Comparison of ENCODE assay signal across 17 cellular contexts in the genomic region with DNA sequence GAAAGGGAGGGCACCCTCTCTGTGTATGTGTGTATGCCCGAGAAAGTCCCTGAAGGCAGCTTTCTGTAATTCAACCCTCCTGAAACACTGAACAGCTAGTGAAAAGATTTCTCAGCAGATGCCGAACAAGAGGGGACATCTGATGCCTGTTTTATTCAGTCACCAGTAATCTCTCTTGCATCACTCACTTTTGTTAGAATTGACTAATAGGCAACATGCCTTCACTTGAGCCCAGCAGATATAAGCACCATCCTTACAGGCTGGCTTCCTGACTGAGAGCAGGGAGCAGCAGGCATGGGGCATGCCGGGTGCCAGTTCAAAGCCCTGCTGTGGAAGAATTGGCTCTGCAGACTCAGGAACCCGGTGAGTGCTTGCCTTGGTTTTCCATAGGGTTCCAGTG.
DNase-seq lines count a peak whose midpoint lies in the region; ATAC-seq and TF ChIP-seq lines count a peak whose summit lies in the region.
"Had no signal": no experiment of that assay in that cellular context is flagged by ENCODE, and none has a peak within 500 bp of the region (broad histone marks: within the 10 kb centered on the region; RNA-seq: fewer than 3 reads in every experiment).

A gene with protein sequence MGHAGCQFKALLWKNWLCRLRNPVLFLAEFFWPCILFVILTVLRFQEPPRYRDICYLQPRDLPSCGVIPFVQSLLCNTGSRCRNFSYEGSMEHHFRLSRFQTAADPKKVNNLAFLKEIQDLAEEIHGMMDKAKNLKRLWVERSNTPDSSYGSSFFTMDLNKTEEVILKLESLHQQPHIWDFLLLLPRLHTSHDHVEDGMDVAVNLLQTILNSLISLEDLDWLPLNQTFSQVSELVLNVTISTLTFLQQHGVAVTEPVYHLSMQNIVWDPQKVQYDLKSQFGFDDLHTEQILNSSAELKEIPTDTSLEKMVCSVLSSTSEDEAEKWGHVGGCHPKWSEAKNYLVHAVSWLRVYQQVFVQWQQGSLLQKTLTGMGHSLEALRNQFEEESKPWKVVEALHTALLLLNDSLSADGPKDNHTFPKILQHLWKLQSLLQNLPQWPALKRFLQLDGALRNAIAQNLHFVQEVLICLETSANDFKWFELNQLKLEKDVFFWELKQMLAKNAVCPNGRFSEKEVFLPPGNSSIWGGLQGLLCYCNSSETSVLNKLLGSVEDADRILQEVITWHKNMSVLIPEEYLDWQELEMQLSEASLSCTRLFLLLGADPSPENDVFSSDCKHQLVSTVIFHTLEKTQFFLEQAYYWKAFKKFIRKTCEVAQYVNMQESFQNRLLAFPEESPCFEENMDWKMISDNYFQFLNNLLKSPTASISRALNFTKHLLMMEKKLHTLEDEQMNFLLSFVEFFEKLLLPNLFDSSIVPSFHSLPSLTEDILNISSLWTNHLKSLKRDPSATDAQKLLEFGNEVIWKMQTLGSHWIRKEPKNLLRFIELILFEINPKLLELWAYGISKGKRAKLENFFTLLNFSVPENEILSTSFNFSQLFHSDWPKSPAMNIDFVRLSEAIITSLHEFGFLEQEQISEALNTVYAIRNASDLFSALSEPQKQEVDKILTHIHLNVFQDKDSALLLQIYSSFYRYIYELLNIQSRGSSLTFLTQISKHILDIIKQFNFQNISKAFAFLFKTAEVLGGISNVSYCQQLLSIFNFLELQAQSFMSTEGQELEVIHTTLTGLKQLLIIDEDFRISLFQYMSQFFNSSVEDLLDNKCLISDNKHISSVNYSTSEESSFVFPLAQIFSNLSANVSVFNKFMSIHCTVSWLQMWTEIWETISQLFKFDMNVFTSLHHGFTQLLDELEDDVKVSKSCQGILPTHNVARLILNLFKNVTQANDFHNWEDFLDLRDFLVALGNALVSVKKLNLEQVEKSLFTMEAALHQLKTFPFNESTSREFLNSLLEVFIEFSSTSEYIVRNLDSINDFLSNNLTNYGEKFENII (N-terminal part only) (plus strand): TSS at position 269 of the 400 bp plus-strand sequence. CDS start 26 bp downstream, at position 295.

- H3K4me1 ChIP-seq in RWPE2 (ENCODE audit: insufficient read depth, poor library complexity, severe bottlenecking), result peaks cover 13% of the 10 kb centered on the region
- H3K4me1 ChIP-seq: Caco-2, uterus had no signal

- H3K36me3 ChIP-seq in RWPE2 (ENCODE audit: low read depth), result no peaks in the 10 kb centered on the region
- H3K36me3 ChIP-seq: left lung, uterus had no signal

- DNase-seq in AG10803 (ENCODE audit: low read depth), result peak; percentile 64
- DNase-seq in HL-60 (ENCODE audit: low read depth in 1 of 2, low spot score in 1 of 2), result peak in 1 of 2 experiments; percentile 44
- DNase-seq in RWPE2 (ENCODE audit: low spot score), result no peak
- peak; percentile 6 to 41 for DNase-seq in foreskin fibroblast
- no peak for DNase-seq in NCI-H146 (lab: John Stamatoyannopoulos, UW)
- no peak for DNase-seq in stimulated activated CD4-positive, alpha-beta T cell treated with anti-CD3 and anti-CD28 coated beads, Interleukin-2, amount 100 ng/mL, for 48 hours
- no peak for DNase-seq in midbrain (lab: John Stamatoyannopoulos, UW)
- DNase-seq: activated CD4-positive, alpha-beta T cell treated with anti-CD3 and anti-CD28 coated beads, Interleukin-2, amount 50 U/mL, for 48 hours; activated naive CD4-positive, alpha-beta T cell treated with anti-CD3 and anti-CD28 coated beads, Interleukin-2, amount 50 U/mL, for 16 hours; activated T-cell treated with anti-CD3 and anti-CD28 coated beads, Interleukin-2, amount 50 U/mL, for 1 hour; Caco-2; left lung; uterus had no signal

- H3K27ac ChIP-seq in HL-60 (replicated peaks), result peak within 1 kb of the TSS; percentile 25
- H3K27ac ChIP-seq in RWPE2 (ENCODE audit: poor library complexity, severe bottlenecking), result no peak within 1 kb of the TSS
- H3K27ac ChIP-seq: uterus had no signal

- ATAC-seq in RWPE2 (ENCODE audit: low read depth) (peak; percentile 88), HG03108 (IDR thresholded peaks at IDR 0.05; ENCODE audit: unreplicated experiment) (no peak)
- ATAC-seq: GM12878, HepG2, left lung, sciatic nerve had no signal

- H3K27me3 ChIP-seq in HL-60 (ENCODE audit: insufficient read depth, poor library complexity, severe bottlenecking) (no peaks in the 10 kb centered on the region), RWPE2 (ENCODE audit: insufficient read depth, poor library complexity, severe bottlenecking) (no peaks in the 10 kb centered on the region)
- H3K27me3 ChIP-seq: left lung, uterus had no signal

- H3K4me3 ChIP-seq in AG10803 (ENCODE audit: low read length) (no peak within 1 kb of the TSS), HL-60 (replicated peaks; ENCODE audit: insufficient read depth, low read length) (no peak within 1 kb of the TSS), RWPE2 (ENCODE audit: severe bottlenecking) (no peak within 1 kb of the TSS), foreskin fibroblast (ENCODE audit: low read depth in 1 of 2, low read length in 2 of 2) (no peak within 1 kb of the TSS)
- H3K4me3 ChIP-seq: GM12878, left lung, uterus had no signal

- no peak for TF ChIP-seq CTCF in AG10803 (conservative IDR thresholded peaks at IDR 0.05; ENCODE audit: low read length)
- no peak for TF ChIP-seq CTCF in HL-60 (IDR thresholded peaks at IDR 0.05; ENCODE audit: insufficient read depth, low read length)
- TF ChIP-seq CTCF in RWPE2 (IDR thresholded peaks at IDR 0.05; ENCODE audit: poor library complexity, severe bottlenecking), result no peak
- no peak for TF ChIP-seq CTCF in foreskin fibroblast (IDR thresholded peaks at IDR 0.05; ENCODE audit: low read depth, low read length)

- no peaks in the 10 kb centered on the region for H3K9me3 ChIP-seq in RWPE2 (ENCODE audit: severe bottlenecking)
- H3K9me3 ChIP-seq: Caco-2, left lung, uterus had no signal

Comparison
In these comparisons a context has a peak if more than half of its experiments do, and no peak if none do; other contexts are left out.
1. DNase-seq: peak in AG10803 (single experiment) and foreskin fibroblast (2 of 2); none in RWPE2 (single experiment), NCI-H146 (single experiment), stimulated activated CD4-positive, alpha-beta T cell treated with anti-CD3 and anti-CD28 coated beads, Interleukin-2, amount 100 ng/mL, for 48 hours (0 of 2) and midbrain (single experiment).